ENCODE assay signal across 28 cellular contexts in genomic region chr21:31305888-31306287, GRCh38.
"Had no signal": no experiment of that assay in that cellular context is flagged by ENCODE, and none has a peak within 500 bp of the region (broad histone marks: within the 10 kb centered on the region; RNA-seq: fewer than 3 reads in every experiment).

No MANE protein-coding gene starts in this region.

- H3K27me3 ChIP-seq: adrenal gland, body of pancreas, colonic mucosa, esophagus squamous epithelium, gastroesophageal sphincter had no signal

- DNase-seq: activated CD4-positive, alpha-beta memory T cell treated with anti-CD3 and anti-CD28 coated beads for 36 hours; activated CD4-positive, alpha-beta T cell treated with anti-CD3 and anti-CD28 coated beads for 36 hours; activated CD4-positive, alpha-beta T cell treated with anti-CD3 and anti-CD28 coated beads, Interleukin-2, amount 10 ng/mL, durations not matched to agents 24 days and 14 days; activated CD4-positive, CD25-positive, alpha-beta regulatory T cell; activated CD4-positive, CD25-positive, alpha-beta regulatory T cell treated with anti-CD3 and anti-CD28 coated beads, Interleukin-2, amount 50 U/mL, for 72 hours; activated CD8-positive, alpha-beta memory T cell treated with anti-CD3 and anti-CD28 coated beads, Interleukin-2, amount 10 ng/mL, durations not matched to agents 7 days and 5 days; activated CD8-positive, alpha-beta memory T cell treated with anti-CD3 and anti-CD28 coated beads, Interleukin-2, amount 50 U/mL, for 4 hours; activated CD8-positive, alpha-beta T cell treated with anti-CD3 and anti-CD28 coated beads, Interleukin-2, amount 10 ng/mL, durations not matched to agents 7 days and 5 days; activated effector memory CD4-positive, alpha-beta T cell treated with anti-CD3 and anti-CD28 coated beads, Interleukin-2, amount 50 U/mL, for 16 hours; activated naive CD4-positive, alpha-beta T cell treated with anti-CD3 and anti-CD28 coated beads for 36 hours; activated naive CD8-positive, alpha-beta T cell treated with anti-CD3 and anti-CD28 coated beads for 36 hours; activated naive CD8-positive, alpha-beta T cell treated with anti-CD3 and anti-CD28 coated beads, Interleukin-2, amount 50 U/mL, for 24 hours; activated T-cell treated with anti-CD3 and anti-CD28 coated beads, Interleukin-2, amount 50 U/mL, for 1 hour; activated T-cell treated with anti-CD3 and anti-CD28 coated beads, Interleukin-2, amount 50 U/mL, for 48 hours; adrenal gland; amygdala; aorta; body of pancreas; cerebellar nuclear complex; colonic mucosa; effector CD8-positive, alpha-beta T cell; esophagus squamous epithelium; foreskin melanocyte; hypothalamus had no signal

- H3K4me1 ChIP-seq: adrenal gland, body of pancreas, colonic mucosa, gastroesophageal sphincter had no signal

- H3K9me3 ChIP-seq: adrenal gland, body of pancreas, colonic mucosa, esophagus squamous epithelium, gastroesophageal sphincter had no signal

- H3K36me3 ChIP-seq: adrenal gland, colonic mucosa, esophagus squamous epithelium, gastroesophageal sphincter had no signal

- H3K27ac ChIP-seq: adrenal gland, body of pancreas, colonic mucosa, epithelial cell of prostate, esophagus squamous epithelium, gastroesophageal sphincter had no signal

- H3K4me3 ChIP-seq: adrenal gland, body of pancreas, colonic mucosa, esophagus squamous epithelium, gastroesophageal sphincter had no signal

- FAIRE-seq: endometrium, endothelial cell of umbilical vein had no signal
